In genomic region chr16:3431779-3432219, GRCh38 we compare ENCODE assay signal across 8 cellular contexts. TPM values are rescaled to one million over a fixed set of nuclear protein-coding genes. Genes with fewer than 3 reads are reported as not detected.
DNase-seq lines count a peak whose midpoint lies in the region; ATAC-seq and TF ChIP-seq lines count a peak whose summit lies in the region.

No MANE protein-coding gene starts in this region.

- no peak for TF ChIP-seq CTCF in osteocyte (IDR thresholded peaks at IDR 0.05)

- no peaks in the 10 kb centered on the region for H3K27me3 Mint-ChIP-seq in activated T-helper 2 cell treated with anti-CD3 and anti-CD28 coated beads, Interferon-gamma antibody, Interleukin-2, Interleukin-4, amounts not matched to agents 10 μg/mL and 5 μg/mL and 100 μg/mL, durations not matched to agents 14 hours and 24 hours and 36 hours (ENCODE audit: low read depth)
- peaks cover 4 to 25% (median 12%) of the 10 kb centered on the region in 3 donors for H3K27me3 Mint-ChIP-seq in immature natural killer cell (ENCODE audit: low read depth in 3 of 3)
- no peaks in the 10 kb centered on the region for H3K27me3 Mint-ChIP-seq in osteocyte (ENCODE audit: unreplicated experiment)

- H3K36me3 Mint-ChIP-seq in activated T-helper 2 cell treated with anti-CD3 and anti-CD28 coated beads, Interferon-gamma antibody, Interleukin-2, Interleukin-4, amounts not matched to agents 10 μg/mL and 5 μg/mL and 100 μg/mL, durations not matched to agents 14 hours and 24 hours and 36 hours (ENCODE audit: low read depth): peaks cover 47% of the 10 kb centered on the region
- H3K36me3 Mint-ChIP-seq in immature natural killer cell (peaks cover 5 to 16% (median 14%) of the 10 kb centered on the region in 3 donors), osteocyte (ENCODE audit: unreplicated experiment) (peaks cover 9% of the 10 kb centered on the region)

- H3K4me3 Mint-ChIP-seq in activated T-helper 2 cell treated with anti-CD3 and anti-CD28 coated beads, Interferon-gamma antibody, Interleukin-2, Interleukin-4, amounts not matched to agents 10 μg/mL and 5 μg/mL and 100 μg/mL, durations not matched to agents 14 hours and 24 hours and 36 hours (ENCODE audit: low read depth): no peak overlapping the region
- H3K4me3 Mint-ChIP-seq in immature natural killer cell (peak overlapping the region; percentile 44 to 70 (median 66)), osteocyte (ENCODE audit: unreplicated experiment) (no peak overlapping the region)

- no peak overlapping the region for H3K27ac Mint-ChIP-seq in activated T-helper 2 cell treated with anti-CD3 and anti-CD28 coated beads, Interferon-gamma antibody, Interleukin-2, Interleukin-4, amounts not matched to agents 10 μg/mL and 5 μg/mL and 100 μg/mL, durations not matched to agents 14 hours and 24 hours and 36 hours
- peak overlapping the region; percentile 40 to 91 (median 68) for H3K27ac Mint-ChIP-seq in immature natural killer cell
- H3K27ac Mint-ChIP-seq in osteocyte (ENCODE audit: unreplicated experiment): no peak overlapping the region

- peaks cover 28% of the 10 kb centered on the region for H3K9me3 Mint-ChIP-seq in activated T-helper 2 cell treated with anti-CD3 and anti-CD28 coated beads, Interferon-gamma antibody, Interleukin-2, Interleukin-4, amounts not matched to agents 10 μg/mL and 5 μg/mL and 100 μg/mL, durations not matched to agents 14 hours and 24 hours and 36 hours
- peaks cover 0 to 15% (median 4%) of the 10 kb centered on the region in 6 donors for H3K9me3 Mint-ChIP-seq in immature natural killer cell
- no peaks in the 10 kb centered on the region for H3K9me3 Mint-ChIP-seq in osteocyte (ENCODE audit: unreplicated experiment)

- H3K4me1 Mint-ChIP-seq in activated T-helper 2 cell treated with anti-CD3 and anti-CD28 coated beads, Interferon-gamma antibody, Interleukin-2, Interleukin-4, amounts not matched to agents 10 μg/mL and 5 μg/mL and 100 μg/mL, durations not matched to agents 14 hours and 24 hours and 36 hours (ENCODE audit: low read depth): peaks cover 13% of the 10 kb centered on the region
- H3K4me1 Mint-ChIP-seq in immature natural killer cell: peaks cover 19 to 23% of the 10 kb centered on the region in 2 donors
- no peaks in the 10 kb centered on the region for H3K4me1 Mint-ChIP-seq in osteocyte (ENCODE audit: unreplicated experiment)

- intact Hi-C loops in activated T-helper 2 cell treated with anti-CD3 and anti-CD28 coated beads, Interferon-gamma antibody, Interleukin-2, Interleukin-4, amounts not matched to agents 10 μg/mL and 5 μg/mL and 100 μg/mL, durations not matched to agents 14 hours and 24 hours and 36 hours (cut with micrococcal nuclease): no loop called here

- ATAC-seq in GM19395 (IDR thresholded peaks at IDR 0.05; ENCODE audit: unreplicated experiment): no peak
- no peak for ATAC-seq in GM19463 (IDR thresholded peaks at IDR 0.05; ENCODE audit: unreplicated experiment)

- DNase-seq in MV-4-11 (lab: John Stamatoyannopoulos, UW) (peak; percentile 95), immature natural killer cell (peak; percentile 64 to 74 (median 70)), osteocyte (ENCODE audit: extremely low spot score, unreplicated experiment) (no peak), OCI-M2 (lab: John Stamatoyannopoulos, UW; ENCODE audit: unreplicated experiment) (no peak)
- DNase-seq in activated T-helper 2 cell treated with anti-CD3 and anti-CD28 coated beads, Interferon-gamma antibody, Interleukin-2, Interleukin-4, amounts not matched to agents 10 μg/mL and 5 μg/mL and 100 μg/mL, durations not matched to agents 14 hours and 24 hours and 36 hours (ENCODE audit: low spot score): peak; percentile 20
- peak; percentile 18 to 19 for DNase-seq in stimulated activated CD8-positive, alpha-beta memory T cell treated with anti-CD3 and anti-CD28 coated beads, Interleukin-15, amount 100 ng/mL, for 4 hours (ENCODE audit: low read depth in 2 of 2)

RNA-seq across cellular contexts. Expression of gene ZNF597, which starts 11.5 kb away (rescaled TPM):
- total RNA-seq in activated T-helper 2 cell treated with anti-CD3 and anti-CD28 coated beads, Interferon-gamma antibody, Interleukin-2, Interleukin-4, amounts not matched to agents 10 μg/mL and 5 μg/mL and 100 μg/mL, durations not matched to agents 14 hours and 24 hours and 36 hours: 1.8 and 1.9 TPM in 2 replicates
- polyA plus RNA-seq in immature natural killer cell: 1 to 10 TPM in 2 of 3 donors, under 1 TPM in 1; 0.37 to 1.7 (median 1.2) TPM
- 2.3 TPM in 2 replicates for total RNA-seq in osteocyte

RNA-seq across cellular contexts. Expression of gene NAA60, which starts 11.7 kb away (rescaled TPM):
- total RNA-seq in activated T-helper 2 cell treated with anti-CD3 and anti-CD28 coated beads, Interferon-gamma antibody, Interleukin-2, Interleukin-4, amounts not matched to agents 10 μg/mL and 5 μg/mL and 100 μg/mL, durations not matched to agents 14 hours and 24 hours and 36 hours: 31.0 and 36.2 TPM in 2 replicates
- polyA plus RNA-seq in immature natural killer cell: 10 to 100 TPM; 19.1 to 64.9 (median 26.2) TPM
- total RNA-seq in osteocyte: 53.9 and 55.0 TPM in 2 replicates

RNA-seq across cellular contexts. Expression of gene ZNF174, which starts 30.8 kb away (rescaled TPM):
- total RNA-seq in activated T-helper 2 cell treated with anti-CD3 and anti-CD28 coated beads, Interferon-gamma antibody, Interleukin-2, Interleukin-4, amounts not matched to agents 10 μg/mL and 5 μg/mL and 100 μg/mL, durations not matched to agents 14 hours and 24 hours and 36 hours: 9.2 and 11.1 TPM in 2 replicates
- polyA plus RNA-seq in immature natural killer cell: 10 to 100 TPM in 1 of 3 donors, 1 to 10 TPM in 2; 4.7 to 19.4 (median 8.5) TPM
- 13.7 and 14.1 TPM in 2 replicates for total RNA-seq in osteocyte

RNA-seq across cellular contexts. Expression of gene ZSCAN32, which starts 31.0 kb away (rescaled TPM):
- total RNA-seq in activated T-helper 2 cell treated with anti-CD3 and anti-CD28 coated beads, Interferon-gamma antibody, Interleukin-2, Interleukin-4, amounts not matched to agents 10 μg/mL and 5 μg/mL and 100 μg/mL, durations not matched to agents 14 hours and 24 hours and 36 hours: 13.2 and 16.1 TPM in 2 replicates
- polyA plus RNA-seq in immature natural killer cell: 10 to 100 TPM in 1 of 3 donors, 1 to 10 TPM in 2; 7.9 to 16.1 (median 8.1) TPM
- total RNA-seq in osteocyte: 14.3 and 14.5 TPM in 2 replicates

Comparison
In these comparisons a context has a peak if more than half of its experiments do, and no peak if none do; other contexts are left out.
1. DNase-seq: peak in MV-4-11 (single experiment), activated T-helper 2 cell treated with anti-CD3 and anti-CD28 coated beads, Interferon-gamma antibody, Interleukin-2, Interleukin-4, amounts not matched to agents 10 μg/mL and 5 μg/mL and 100 μg/mL, durations not matched to agents 14 hours and 24 hours and 36 hours (single experiment), immature natural killer cell (3 of 3) and stimulated activated CD8-positive, alpha-beta memory T cell treated with anti-CD3 and anti-CD28 coated beads, Interleukin-15, amount 100 ng/mL, for 4 hours (2 of 2); none in osteocyte (single experiment) and OCI-M2 (single experiment).
2. H3K27ac Mint-ChIP-seq: peak in immature natural killer cell (6 of 6); none in activated T-helper 2 cell treated with anti-CD3 and anti-CD28 coated beads, Interferon-gamma antibody, Interleukin-2, Interleukin-4, amounts not matched to agents 10 μg/mL and 5 μg/mL and 100 μg/mL, durations not matched to agents 14 hours and 24 hours and 36 hours (single experiment) and osteocyte (single experiment).
3. H3K4me3 Mint-ChIP-seq: peak in immature natural killer cell (5 of 5); none in activated T-helper 2 cell treated with anti-CD3 and anti-CD28 coated beads, Interferon-gamma antibody, Interleukin-2, Interleukin-4, amounts not matched to agents 10 μg/mL and 5 μg/mL and 100 μg/mL, durations not matched to agents 14 hours and 24 hours and 36 hours (single experiment) and osteocyte (single experiment).